23 cellular contexts compared by ENCODE assay signal in genomic region chr14:104805941-104806624, GRCh38. TPM values are rescaled to one million over a fixed set of nuclear protein-coding genes. Genes with fewer than 3 reads are reported as not detected.
DNase-seq lines count a peak whose midpoint lies in the region; ATAC-seq, FAIRE-seq and TF ChIP-seq lines count a peak whose summit lies in the region.
"Had no signal": no experiment of that assay in that cellular context is flagged by ENCODE, and none has a peak within 500 bp of the region (broad histone marks: within the 10 kb centered on the region; RNA-seq: fewer than 3 reads in every experiment).

No MANE protein-coding gene starts in this region.

- H3K79me2 ChIP-seq in K562 (ENCODE audit: control insufficient read depth, insufficient read depth, low read length) = peaks cover 25% of the 10 kb centered on the region

- no peaks in the 10 kb centered on the region for H3K36me3 ChIP-seq in GM06990 (ENCODE audit: control insufficient read depth, insufficient read depth, low read length)
- H3K36me3 ChIP-seq in K562 (ENCODE audit: control insufficient read depth, insufficient read depth, low read length) = peaks cover 6% of the 10 kb centered on the region; the same call in 1 of the 3 replicates
- H3K36me3 ChIP-seq in skeletal muscle tissue (ENCODE audit: control insufficient read depth in 3 of 3, insufficient read depth in 3 of 3, low read length in 3 of 3) = no peaks in the 10 kb centered on the region
- H3K36me3 ChIP-seq in colonic mucosa = no peaks in the 10 kb centered on the region
- H3K36me3 ChIP-seq: esophagus muscularis mucosa, MG63, sigmoid colon had no signal

- WGBS in K562 (ENCODE audit: insufficient coverage, low coverage, missing lambda C conversion rate) = 35% methylated on average over 11 of the region's 14 CpGs

- H3K9ac ChIP-seq in K562 (ENCODE audit: insufficient read depth in 1 of 2, low read depth in 2 of 2, low read length in 2 of 2) (peak overlapping the region in 1 of 2 experiments; percentile 62; a peak in 2 of 4 replicates), skeletal muscle tissue (ENCODE audit: low read depth in 1 of 3, low read length in 3 of 3) (peak overlapping the region in 2 of 3 donors; percentile 30 to 60), colonic mucosa (ENCODE audit: low read depth in 2 of 2, low read length in 2 of 2) (no peak overlapping the region)
- H3K9ac ChIP-seq: parathyroid adenoma had no signal

- CTCF ChIA-PET in K562 (lab: Yijun Ruan, JAX; ENCODE audit: low intra/inter-chr PET ratio) = no interaction called here

- H3K4me1 Mint-ChIP-seq in activated naive CD4-positive, alpha-beta T cell treated with anti-CD3 and anti-CD28 coated beads, Interleukin-2, amount 50 U/mL, for 24 hours = peaks cover 19% of the 10 kb centered on the region

- H3K4me3 Mint-ChIP-seq in activated naive CD4-positive, alpha-beta T cell treated with anti-CD3 and anti-CD28 coated beads, Interleukin-2, amount 50 U/mL, for 24 hours = no peak overlapping the region
- H3K4me3 Mint-ChIP-seq: activated CD4-positive, alpha-beta memory T cell treated with anti-CD3 and anti-CD28 coated beads, Interleukin-2, amount 10 ng/mL, durations not matched to agents 7 days and 5 days; CD8-positive, alpha-beta T cell; stimulated activated memory B cell treated with anti-CD40 and anti-IgM and Interleukin-4, amounts not matched to agents 10 μg/mL and 1 μg/mL and 100 μg/mL, for 72 hours had no signal

- ATAC-seq in K562 (no peak), GM21717 (IDR thresholded peaks at IDR 0.05; ENCODE audit: unreplicated experiment) (no peak), GM19324 (IDR thresholded peaks at IDR 0.05; ENCODE audit: low FRiP score, unreplicated experiment) (no peak)
- ATAC-seq: CD8-positive, alpha-beta T cell; stimulated activated memory B cell treated with anti-CD40 and anti-IgM and Interleukin-4, amounts not matched to agents 10 μg/mL and 1 μg/mL and 100 μg/mL, for 72 hours had no signal

- no TSS peak for BruUV-seq in K562 (replicated peaks; lab: Mats Ljungman, UMichigan)

- H3K9me1 ChIP-seq in K562 (ENCODE audit: control insufficient read depth, insufficient read depth, low read length) = no peaks in the 10 kb centered on the region

- POLR2A ChIA-PET in K562 (lab: Yijun Ruan, JAX) = interaction anchor here (1.4 kb wide), 1 partner anchor 55 kb away, joined by 3 read pairs; no protein-coding TSS in a partner anchor

- in situ Hi-C loops in K562 (cut with MboI) = no loop called here

- no peak for FAIRE-seq in K562 (lab: Jason Lieb, UNC)
- FAIRE-seq: GM18507 had no signal

- TF ChIP-seq RAD21 in K562 (CRISPR knock-in tag; conservative IDR thresholded peaks at IDR 0.05 in 1 of 2, IDR thresholded peaks at IDR 0.05 in 1 of 2) = no peak

- no peaks in the 10 kb centered on the region for H3K9me3 Mint-ChIP-seq in activated naive CD4-positive, alpha-beta T cell treated with anti-CD3 and anti-CD28 coated beads, Interleukin-2, amount 50 U/mL, for 24 hours
- H3K9me3 Mint-ChIP-seq: activated CD4-positive, alpha-beta memory T cell treated with anti-CD3 and anti-CD28 coated beads, Interleukin-2, amount 10 ng/mL, durations not matched to agents 7 days and 5 days; CD8-positive, alpha-beta T cell; naive B cell; stimulated activated memory B cell treated with anti-CD40 and anti-IgM and Interleukin-4, amounts not matched to agents 10 μg/mL and 1 μg/mL and 100 μg/mL, for 72 hours had no signal

- no peak overlapping the region for H2AFZ ChIP-seq in K562 (ENCODE audit: low read depth, low read length)
- H2AFZ ChIP-seq: parathyroid adenoma had no signal

- no peaks in the 10 kb centered on the region for H3K9me3 ChIP-seq in K562 (replicated peaks; ENCODE audit: control insufficient read depth, insufficient read depth, low read depth, low read length)
- no peaks in the 10 kb centered on the region for H3K9me3 ChIP-seq in skeletal muscle tissue (ENCODE audit: control insufficient read depth in 3 of 3, low read length in 3 of 3)
- H3K9me3 ChIP-seq in colonic mucosa = no peaks in the 10 kb centered on the region
- H3K9me3 ChIP-seq: esophagus muscularis mucosa, MG63, sigmoid colon had no signal

- no peak for DNase-seq in activated naive CD4-positive, alpha-beta T cell treated with anti-CD3 and anti-CD28 coated beads, Interleukin-2, amount 50 U/mL, for 16 hours
- peak; percentile 12 for DNase-seq in GM06990 (ENCODE audit: extremely low read depth, insufficient read length)
- no peak for DNase-seq in K562 (ENCODE audit: extremely low read depth in 1 of 4, low spot score in 3 of 4)
- no peak for DNase-seq in colonic mucosa
- DNase-seq: activated CD4-positive, alpha-beta memory T cell treated with anti-CD3 and anti-CD28 coated beads, Interleukin-2, amount 10 ng/mL, durations not matched to agents 7 days and 5 days; activated T-cell treated with anti-CD3 and anti-CD28 coated beads for 4 hours; CD8-positive, alpha-beta T cell; effector memory CD4-positive, alpha-beta T cell; mesendoderm; naive B cell; NCI-H187; NCI-H2227 treated with DMSO at 0.1 percent for 48 hours; NCI-H748 treated with DMSO at 0.1 percent for 48 hours; sigmoid colon had no signal

- H3K4me1 ChIP-seq in K562 (replicated peaks in 1 of 2; ENCODE audit: control insufficient read depth in 2 of 2, insufficient read depth in 2 of 2, low read length in 2 of 2) (peaks cover 33 to 64% of the 10 kb centered on the region in 2 experiments), skeletal muscle tissue (ENCODE audit: control insufficient read depth in 3 of 3, insufficient read depth in 3 of 3, low read length in 3 of 3) (peaks cover 21 to 46% (median 35%) of the 10 kb centered on the region in 3 donors), colonic mucosa (peaks cover 11% of the 10 kb centered on the region)

- no peak overlapping the region for H3K4me2 ChIP-seq in K562 (ENCODE audit: insufficient read depth, low read length)

- H3K27ac ChIP-seq in K562 (ENCODE audit: extremely low read depth, low read depth, low read length) = peak overlapping the region; percentile 28; the same call in 1 of the 3 replicates
- H3K27ac ChIP-seq in skeletal muscle tissue (ENCODE audit: low read depth, low read length) = peak overlapping the region; percentile 29
- no peak overlapping the region for H3K27ac ChIP-seq in colonic mucosa
- H3K27ac ChIP-seq: parathyroid adenoma, sigmoid colon had no signal

- no peak for TF ChIP-seq POLR2A in K562 (conservative IDR thresholded peaks at IDR 0.05)

- intact Hi-C loops in K562 (cut with micrococcal nuclease) (no loop called here), colonic mucosa (cut with DNase I) (no loop called here)

- TF ChIP-seq CTCF in GM06990 (IDR thresholded peaks at IDR 0.05; ENCODE audit: insufficient read depth, low read length, poor library complexity, severe bottlenecking) (no peak), K562 (IDR thresholded peaks at IDR 0.05 in 2 of 3, conservative IDR thresholded peaks at IDR 0.05 in 1 of 3; ENCODE audit: insufficient read depth in 2 of 3, low read depth in 1 of 3, low read length in 3 of 3) (no peak), colonic mucosa (IDR thresholded peaks at IDR 0.05) (no peak)

- no peak for TF ChIP-seq EP300 in K562 (IDR thresholded peaks at IDR 0.05; ENCODE audit: low read length)

- peak overlapping the region; percentile 11 for H3K27ac Mint-ChIP-seq in activated naive CD4-positive, alpha-beta T cell treated with anti-CD3 and anti-CD28 coated beads, Interleukin-2, amount 50 U/mL, for 24 hours
- H3K27ac Mint-ChIP-seq: activated CD4-positive, alpha-beta memory T cell treated with anti-CD3 and anti-CD28 coated beads, Interleukin-2, amount 10 ng/mL, durations not matched to agents 7 days and 5 days; CD8-positive, alpha-beta T cell had no signal

- no peaks in the 10 kb centered on the region for H3K27me3 ChIP-seq in GM06990 (replicated peaks; ENCODE audit: control insufficient read depth, insufficient read depth, low read length)
- H3K27me3 ChIP-seq in K562 (ENCODE audit: control insufficient read depth in 2 of 2, insufficient read depth in 2 of 2, low read length in 2 of 2) = no peaks in the 10 kb centered on the region
- H3K27me3 ChIP-seq in skeletal muscle tissue (ENCODE audit: control insufficient read depth in 3 of 3, insufficient read depth in 3 of 3, low read length in 3 of 3) = no peaks in the 10 kb centered on the region
- H3K27me3 ChIP-seq in colonic mucosa = no peaks in the 10 kb centered on the region
- H3K27me3 ChIP-seq: esophagus muscularis mucosa, MG63, sigmoid colon had no signal

- H3K4me3 ChIP-seq in GM06990 (replicated peaks; ENCODE audit: low read depth, low read length) (no peak overlapping the region), K562 (no peak overlapping the region), skeletal muscle tissue (ENCODE audit: low read length in 3 of 3) (no peak overlapping the region), colonic mucosa (no peak overlapping the region)
- H3K4me3 ChIP-seq: esophagus muscularis mucosa, MG63, sigmoid colon had no signal

- no peaks in the 10 kb centered on the region for H4K20me1 ChIP-seq in K562 (replicated peaks; ENCODE audit: control insufficient read depth, insufficient read depth, low read length)

- H3K27me3 Mint-ChIP-seq in activated naive CD4-positive, alpha-beta T cell treated with anti-CD3 and anti-CD28 coated beads, Interleukin-2, amount 50 U/mL, for 24 hours = no peaks in the 10 kb centered on the region
- H3K27me3 Mint-ChIP-seq: activated CD4-positive, alpha-beta memory T cell treated with anti-CD3 and anti-CD28 coated beads, Interleukin-2, amount 10 ng/mL, durations not matched to agents 7 days and 5 days; stimulated activated memory B cell treated with anti-CD40 and anti-IgM and Interleukin-4, amounts not matched to agents 10 μg/mL and 1 μg/mL and 100 μg/mL, for 72 hours had no signal

- H3K36me3 Mint-ChIP-seq in activated naive CD4-positive, alpha-beta T cell treated with anti-CD3 and anti-CD28 coated beads, Interleukin-2, amount 50 U/mL, for 24 hours = no peaks in the 10 kb centered on the region
- H3K36me3 Mint-ChIP-seq: CD8-positive, alpha-beta T cell; naive B cell; stimulated activated memory B cell treated with anti-CD40 and anti-IgM and Interleukin-4, amounts not matched to agents 10 μg/mL and 1 μg/mL and 100 μg/mL, for 72 hours had no signal

RNA-seq across cellular contexts. Expression of gene ZBTB42, which starts 5.2 kb away (rescaled TPM):
- 3.2 and 14.3 TPM in 2 replicates for total RNA-seq in K562 (2011; cell fraction: chromatin; rRNA removed; ENCODE audit: low replicate concordance)
- total RNA-seq in K562 (2011; cell fraction: nucleolus; rRNA removed) = 17.5 and 19.2 TPM in 2 replicates
- 7.6 and 8.4 TPM in 2 replicates for total RNA-seq in K562 (2011; cell fraction: nucleoplasm; rRNA removed)
- total RNA-seq in K562 (2014; rRNA removed) = 5.5 and 7.2 TPM in 2 replicates
- 1.4 and 1.5 TPM in 2 replicates for total RNA-seq in K562 (2014; rRNA removed; fragmentation: Illumina TruSeq; extraction: Trizol)
- 5.1 TPM in 2 replicates for total RNA-seq in K562 (2015; rRNA removed; fragmentation: Illumina TruSeq; extraction: Trizol)
- 7.4 and 8.5 TPM in 2 replicates for total RNA-seq in K562 (2021)
- 2.2 and 2.4 TPM in 2 replicates for polyA plus RNA-seq in K562 (2011; rRNA removed)
- 3.5 and 9.0 TPM in 2 replicates for polyA plus RNA-seq in K562 (2011; cell fraction: cytosol; rRNA removed)
- polyA plus RNA-seq in K562 (2011; cell fraction: nucleus; rRNA removed) = 3.6 and 6.6 TPM in 2 replicates
- polyA plus RNA-seq in K562 (2012) = 4.5 and 5.8 TPM in 2 replicates
- polyA plus RNA-seq in K562 (2014; fragmentation: Illumina TruSeq; extraction: Trizol) = 2.4 and 4.5 TPM in 2 replicates
- under 1 TPM; 0.03 to 0.08 TPM for polyA plus RNA-seq in K562 (2014; fragmentation: Nextera tagmentation; extraction: Ambion mirVana)
- polyA plus RNA-seq in K562 (2014; rRNA removed) = 2.9 and 3.7 TPM in 2 replicates
- 2.9 and 4.9 TPM in 2 replicates for polyA minus RNA-seq in K562 (2011; rRNA and poly(A)+ RNA removed)
- polyA minus RNA-seq in K562 (2011; cell fraction: cytosol; rRNA and poly(A)+ RNA removed) = 6.0 and 8.7 TPM in 2 replicates
- 12.0 and 13.1 TPM in 2 replicates for polyA minus RNA-seq in K562 (2011; cell fraction: nucleus; rRNA and poly(A)+ RNA removed)
- 3.7 TPM for total RNA-seq in skeletal muscle tissue
- total RNA-seq in colonic mucosa = 1 to 10 TPM; 6.6 to 7.0 TPM

RNA-seq across cellular contexts. Expression of gene AKT1, which starts 10.5 kb away (rescaled TPM):
- total RNA-seq in K562 (2011; cell fraction: chromatin; rRNA removed; ENCODE audit: low replicate concordance) = 90.8 and 209 TPM in 2 replicates
- 135 and 136 TPM in 2 replicates for total RNA-seq in K562 (2011; cell fraction: nucleolus; rRNA removed)
- total RNA-seq in K562 (2011; cell fraction: nucleoplasm; rRNA removed) = 81.8 and 88.4 TPM in 2 replicates
- total RNA-seq in K562 (2014; rRNA removed) (80.1 and 91.2 TPM in 2 replicates), K562 (2014; rRNA removed; fragmentation: Illumina TruSeq; extraction: Trizol) (25.9 and 37.5 TPM in 2 replicates), K562 (2015; rRNA removed; fragmentation: Illumina TruSeq; extraction: Trizol) (74.5 and 75.1 TPM in 2 replicates), K562 (2021) (117 and 132 TPM in 2 replicates), skeletal muscle tissue (151 TPM), colonic mucosa (100 to 1,000 TPM; 117 to 181 TPM)
- polyA plus RNA-seq in K562 (2011; rRNA removed) (71.8 and 79.3 TPM in 2 replicates), K562 (2014; fragmentation: Illumina TruSeq; extraction: Trizol) (82.0 and 89.7 TPM in 2 replicates), K562 (2014; fragmentation: Nextera tagmentation; extraction: Ambion mirVana) (1 to 10 TPM in 1 of 2 experiments, under 1 TPM in 1; 0.49 to 1.3 TPM), K562 (2014; rRNA removed) (106 TPM in 2 replicates)
- polyA plus RNA-seq in K562 (2011; cell fraction: cytosol; rRNA removed) = 96.5 and 143 TPM in 2 replicates
- polyA plus RNA-seq in K562 (2011; cell fraction: nucleus; rRNA removed) = 217 and 312 TPM in 2 replicates
- 86.9 and 120 TPM in 2 replicates for polyA plus RNA-seq in K562 (2012)
- 41.9 and 67.3 TPM in 2 replicates for polyA minus RNA-seq in K562 (2011; rRNA and poly(A)+ RNA removed)
- 64.3 and 80.4 TPM in 2 replicates for polyA minus RNA-seq in K562 (2011; cell fraction: cytosol; rRNA and poly(A)+ RNA removed)
- polyA minus RNA-seq in K562 (2011; cell fraction: nucleus; rRNA and poly(A)+ RNA removed) = 29.8 and 38.1 TPM in 2 replicates

RNA-seq across cellular contexts. Expression of gene SIVA1, which starts 53.1 kb away (rescaled TPM):
- 12.2 and 40.0 TPM in 2 replicates for total RNA-seq in K562 (2011; cell fraction: chromatin; rRNA removed; ENCODE audit: low replicate concordance)
- 43.4 and 62.2 TPM in 2 replicates for total RNA-seq in K562 (2011; cell fraction: nucleolus; rRNA removed)
- 31.2 and 34.7 TPM in 2 replicates for total RNA-seq in K562 (2011; cell fraction: nucleoplasm; rRNA removed)
- total RNA-seq in K562 (2014; rRNA removed) (186 and 216 TPM in 2 replicates), K562 (2014; rRNA removed; fragmentation: Illumina TruSeq; extraction: Trizol) (4.8 and 6.1 TPM in 2 replicates), K562 (2015; rRNA removed; fragmentation: Illumina TruSeq; extraction: Trizol) (55.9 and 57.8 TPM in 2 replicates), K562 (2021) (111 and 113 TPM in 2 replicates), skeletal muscle tissue (51.7 TPM), colonic mucosa (100 to 1,000 TPM in 1 of 2 donors, 10 to 100 TPM in 1; 58.8 to 153 TPM)
- polyA plus RNA-seq in K562 (2011; rRNA removed) (54.2 and 66.2 TPM in 2 replicates), K562 (2014; fragmentation: Illumina TruSeq; extraction: Trizol) (7.8 and 43.9 TPM in 2 replicates), K562 (2014; fragmentation: Nextera tagmentation; extraction: Ambion mirVana) (10 to 100 TPM in 1 of 2 experiments, 1 to 10 TPM in 1; 4.2 to 20.6 TPM), K562 (2014; rRNA removed) (138 and 148 TPM in 2 replicates)
- 115 and 354 TPM in 2 replicates for polyA plus RNA-seq in K562 (2011; cell fraction: cytosol; rRNA removed)
- 75.6 and 121 TPM in 2 replicates for polyA plus RNA-seq in K562 (2011; cell fraction: nucleus; rRNA removed)
- polyA plus RNA-seq in K562 (2012) = 69.5 and 80.9 TPM in 2 replicates
- polyA minus RNA-seq in K562 (2011; rRNA and poly(A)+ RNA removed) = 6.6 and 10.6 TPM in 2 replicates
- 31.0 and 34.2 TPM in 2 replicates for polyA minus RNA-seq in K562 (2011; cell fraction: cytosol; rRNA and poly(A)+ RNA removed)
- 16.2 and 20.1 TPM in 2 replicates for polyA minus RNA-seq in K562 (2011; cell fraction: nucleus; rRNA and poly(A)+ RNA removed)

RNA-seq across cellular contexts. Expression of gene CEP170B, which starts 59.0 kb away (rescaled TPM):
- 12.4 and 32.4 TPM in 2 replicates for total RNA-seq in K562 (2011; cell fraction: chromatin; rRNA removed; ENCODE audit: low replicate concordance)
- total RNA-seq in K562 (2011; cell fraction: nucleolus; rRNA removed) = 19.7 and 19.8 TPM in 2 replicates
- 9.8 and 13.9 TPM in 2 replicates for total RNA-seq in K562 (2011; cell fraction: nucleoplasm; rRNA removed)
- total RNA-seq in K562 (2014; rRNA removed) (3.6 and 4.8 TPM in 2 replicates), K562 (2014; rRNA removed; fragmentation: Illumina TruSeq; extraction: Trizol) (0.99 and 1.2 TPM in 2 replicates), K562 (2015; rRNA removed; fragmentation: Illumina TruSeq; extraction: Trizol) (2.9 and 3.5 TPM in 2 replicates), K562 (2021) (7.5 and 10.2 TPM in 2 replicates), skeletal muscle tissue (1.6 TPM), colonic mucosa (100 to 1,000 TPM in 1 of 2 donors, 10 to 100 TPM in 1; 57.2 to 110 TPM)
- polyA plus RNA-seq in K562 (2011; rRNA removed) (2.2 and 2.7 TPM in 2 replicates), K562 (2014; fragmentation: Illumina TruSeq; extraction: Trizol) (1.7 and 4.1 TPM in 2 replicates), K562 (2014; fragmentation: Nextera tagmentation; extraction: Ambion mirVana) (under 1 TPM; 0.01 to 0.03 TPM), K562 (2014; rRNA removed) (7.6 and 8.9 TPM in 2 replicates)
- 2.4 and 6.4 TPM in 2 replicates for polyA plus RNA-seq in K562 (2011; cell fraction: cytosol; rRNA removed)
- 10.4 and 24.0 TPM in 2 replicates for polyA plus RNA-seq in K562 (2011; cell fraction: nucleus; rRNA removed)
- polyA plus RNA-seq in K562 (2012) = 5.5 and 6.7 TPM in 2 replicates
- polyA minus RNA-seq in K562 (2011; rRNA and poly(A)+ RNA removed) = 0.72 and 1.6 TPM in 2 replicates
- 1.9 and 2.7 TPM in 2 replicates for polyA minus RNA-seq in K562 (2011; cell fraction: cytosol; rRNA and poly(A)+ RNA removed)
- polyA minus RNA-seq in K562 (2011; cell fraction: nucleus; rRNA and poly(A)+ RNA removed) = 3.1 and 3.4 TPM in 2 replicates

Comparison
In these comparisons a context has a peak if more than half of its experiments do, and no peak if none do; other contexts are left out.
1. H3K9ac ChIP-seq: peak in skeletal muscle tissue (2 of 3); none in colonic mucosa (0 of 2).